31 cellular contexts compared by ENCODE assay signal in genomic region chr3:169879013-169879412, GRCh38. TPM values are rescaled to one million over a fixed set of nuclear protein-coding genes. Genes with fewer than 3 reads are reported as not detected.
"Had no signal": no experiment of that assay in that cellular context is flagged by ENCODE, and none has a peak within 500 bp of the region (broad histone marks: within the 10 kb centered on the region; RNA-seq: fewer than 3 reads in every experiment).

No MANE protein-coding gene starts in this region.

- H3K27ac ChIP-seq: heart right ventricle, hepatocyte, left lung, pancreas, prostate gland, right lobe of liver, skin epidermis, stomach, thoracic aorta, tibial artery, upper lobe of right lung had no signal

- DNase-seq: heart right ventricle; islet precursor cell; kidney glomerular epithelial cell; left cardiac atrium; left lung; naive thymus-derived CD4-positive, alpha-beta T cell; nucleus accumbens; pancreas; posterior cingulate gyrus; right lobe of liver; stimulated activated CD4-positive, alpha-beta T cell treated with anti-CD3 and anti-CD28 coated beads, Interleukin-12 subunit alpha, Interleukin-12 subunit beta, amount 100 ng/mL, for 4 hours; stimulated activated CD4-positive, alpha-beta T cell treated with anti-CD3 and anti-CD28 coated beads, Interleukin-15, amount 100 ng/mL, for 24 hours; stimulated activated CD4-positive, alpha-beta T cell treated with anti-CD3 and anti-CD28 coated beads, Interleukin-2, amount 100 ng/mL, for 24 hours; stimulated activated CD4-positive, alpha-beta T cell treated with anti-CD3 and anti-CD28 coated beads, Interleukin-4, amount 100 ng/mL, for 1 hour; stimulated activated naive B cell treated with anti-CD40 and anti-IgM and Interleukin-4, amounts not matched to agents 10 μg/mL and 1 μg/mL and 100 μg/mL, for 72 hours; stimulated activated naive CD8-positive, alpha-beta T cell treated with anti-CD3 and anti-CD28 coated beads, Interleukin-15, Interleukin-2, amounts not matched to agents 100 U/mL and 50 U/mL, for 24 hours; stomach; tibial artery; trophoblast cell; upper lobe of right lung had no signal

- H3K27me3 ChIP-seq: heart right ventricle, hepatocyte, left lung, pancreas, right lobe of liver, stomach, tibial artery, upper lobe of right lung had no signal

- H3K4me3 ChIP-seq: heart right ventricle, hepatocyte, left lung, lung, pancreas, prostate gland, right lobe of liver, skin epidermis, stomach, thoracic aorta, tibial artery, upper lobe of right lung had no signal

- H3K9me3 ChIP-seq: heart right ventricle, left lung, pancreas, prostate gland, right lobe of liver, stomach, thoracic aorta, tibial artery, upper lobe of right lung had no signal

- H3K36me3 ChIP-seq: heart right ventricle, left lung, pancreas, prostate gland, right lobe of liver, stomach, thoracic aorta, tibial artery, upper lobe of right lung had no signal

- H3K4me1 ChIP-seq: left lung, pancreas, prostate gland, stomach, tibial artery, upper lobe of right lung had no signal

RNA-seq across cellular contexts. Expression of gene LRRC31, which starts 9.3 kb away (rescaled TPM):
- total RNA-seq: heart right ventricle; left cardiac atrium; lower leg skin; mesothelial cell of epicardium; mononuclear cell; naive thymus-derived CD4-positive, alpha-beta T cell; natural killer cell treated with Interleukin-12 subunit alpha and Interleukin-12 subunit beta and Interleukin-15 and Interleukin-18, amount 100 ng/mL, for 72 hours; osteoblast; thoracic aorta had no signal
- polyA plus RNA-seq: heart right ventricle; naive thymus-derived CD4-positive, alpha-beta T cell; neural cell; pancreas had no signal

RNA-seq across cellular contexts. Expression of gene SAMD7, which starts 32.4 kb away (rescaled TPM):
- total RNA-seq: hepatocyte; left cardiac atrium; left lung; lower leg skin; lung; mesothelial cell of epicardium; mononuclear cell; naive thymus-derived CD4-positive, alpha-beta T cell; natural killer cell treated with Interleukin-12 subunit alpha and Interleukin-12 subunit beta and Interleukin-15 and Interleukin-18, amount 100 ng/mL, for 72 hours; osteoblast; pancreas; right lobe of liver; stomach; thoracic aorta; upper lobe of right lung had no signal
- polyA plus RNA-seq: heart right ventricle; hepatocyte; lung; naive thymus-derived CD4-positive, alpha-beta T cell; neural cell; pancreas; stomach had no signal
